Comparison of ENCODE assay signal across 9 cellular contexts in genomic region chr15:39426552-39427532, GRCh38.
DNase-seq lines count a peak whose midpoint lies in the region; ATAC-seq and TF ChIP-seq lines count a peak whose summit lies in the region.
"Had no signal": no experiment of that assay in that cellular context is flagged by ENCODE, and none has a peak within 500 bp of the region (broad histone marks: within the 10 kb centered on the region; RNA-seq: fewer than 3 reads in every experiment).

No MANE protein-coding gene starts in this region.

- peak in 1 of 2 donors; percentile 10 for TF ChIP-seq CTCF in left lung (IDR thresholded peaks at IDR 0.05)

- H3K9me3 ChIP-seq in left lung = no peaks in the 10 kb centered on the region
- H3K9me3 ChIP-seq: A549 had no signal

- peak overlapping the region in 1 of 2 donors; percentile 89 for H3K27ac ChIP-seq in left lung
- H3K27ac ChIP-seq: A549 had no signal

- no peaks in the 10 kb centered on the region for H3K27me3 ChIP-seq in left lung

- H3K4me3 ChIP-seq in left lung = no peak overlapping the region
- H3K4me3 ChIP-seq: A549 had no signal

- DNase-seq in NCI-H1694 treated with DMSO at 0.1 percent for 48 hours (lab: John Stamatoyannopoulos, UW) (peak; percentile 2), NCI-H1694 (lab: John Stamatoyannopoulos, UW) (no peak), SHP77 treated with DMSO at 0.1 percent for 48 hours (lab: John Stamatoyannopoulos, UW) (peak; percentile 22), left lung (peak; percentile 78 to 89), DMS153 (lab: John Stamatoyannopoulos, UW) (no peak)
- peak; percentile 87 for DNase-seq in activated effector memory CD4-positive, alpha-beta T cell treated with anti-CD3 and anti-CD28 coated beads, Interleukin-2, amount 50 U/mL, for 16 hours
- DNase-seq in stimulated activated CD8-positive, alpha-beta memory T cell treated with anti-CD3 and anti-CD28 coated beads, Interleukin-15, amount 100 ng/mL, for 48 hours (ENCODE audit: low read depth in 2 of 2) = peak; percentile 80 to 83

- H3K4me1 ChIP-seq in left lung = peaks cover 17 to 50% of the 10 kb centered on the region in 2 donors

- H3K36me3 ChIP-seq in left lung = no peaks in the 10 kb centered on the region

- intact Hi-C loops in left lung (cut with DNase I) = no loop called here

- ATAC-seq in HG03066 (IDR thresholded peaks at IDR 0.05; ENCODE audit: low read depth, unreplicated experiment) (peak; percentile 83), left lung (peak; percentile 57)
- ATAC-seq: A549 had no signal

Comparison
In these comparisons a context has a peak if more than half of its experiments do, and no peak if none do; other contexts are left out.
1. DNase-seq: peak in NCI-H1694 treated with DMSO at 0.1 percent for 48 hours (single experiment), SHP77 treated with DMSO at 0.1 percent for 48 hours (single experiment), activated effector memory CD4-positive, alpha-beta T cell treated with anti-CD3 and anti-CD28 coated beads, Interleukin-2, amount 50 U/mL, for 16 hours (single experiment), left lung (2 of 2) and stimulated activated CD8-positive, alpha-beta memory T cell treated with anti-CD3 and anti-CD28 coated beads, Interleukin-15, amount 100 ng/mL, for 48 hours (2 of 2); none in NCI-H1694 (single experiment) and DMS153 (single experiment).